11 cellular contexts compared by ENCODE assay signal in the genomic region with DNA sequence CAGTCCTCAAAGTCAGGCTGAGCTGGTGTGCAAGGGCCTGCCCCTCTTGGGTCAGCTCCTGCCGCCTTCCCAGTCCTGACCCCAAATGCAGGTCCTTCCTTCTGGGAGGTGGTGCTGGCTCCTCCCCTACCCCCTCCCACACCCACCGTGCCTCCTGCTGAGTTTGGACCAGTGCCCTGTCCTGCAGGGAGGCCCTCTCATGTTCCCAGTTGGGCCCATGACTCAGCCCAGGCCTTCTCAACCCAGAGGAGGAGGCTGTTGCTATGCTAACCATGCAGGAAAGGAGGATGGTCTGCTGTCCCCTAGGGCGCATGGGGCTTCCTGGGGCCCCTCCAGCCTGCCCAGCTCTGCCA. TPM values are rescaled to one million over a fixed set of nuclear protein-coding genes. Genes with fewer than 3 reads are reported as not detected.
DNase-seq lines count a peak whose midpoint lies in the region; ATAC-seq and TF ChIP-seq lines count a peak whose summit lies in the region.
"Had no signal": no experiment of that assay in that cellular context is flagged by ENCODE, and none has a peak within 500 bp of the region (broad histone marks: within the 10 kb centered on the region; RNA-seq: fewer than 3 reads in every experiment).

No MANE protein-coding gene starts in this region.

- no peak overlapping the region for H3K4me3 ChIP-seq in Loucy (ENCODE audit: low read length, poor library complexity, severe bottlenecking)

- H3K9me2 ChIP-seq in Loucy (replicated peaks; ENCODE audit: low read depth, low read length) = no peaks in the 10 kb centered on the region

- no peaks in the 10 kb centered on the region for H3K27me3 Mint-ChIP-seq in Calu3 (ENCODE audit: unreplicated experiment)
- H3K27me3 Mint-ChIP-seq: activated CD4-positive, alpha-beta T cell treated with anti-CD3 and anti-CD28 coated beads for 36 hours had no signal

- H3K36me3 ChIP-seq in Loucy (ENCODE audit: insufficient read depth, low read length) = no peaks in the 10 kb centered on the region

- DNase-seq in Calu3 (peak; percentile 70), brain pericyte (ENCODE audit: low read depth, low spot score) (peak; percentile 78), omental fat pad (ENCODE audit: low spot score) (no peak), NOMO-1 (lab: John Stamatoyannopoulos, UW; ENCODE audit: unreplicated experiment in 2 of 2) (no peak), globus pallidus (ENCODE audit: low spot score) (no peak), NCI-H510A treated with DMSO at 0.1 percent for 48 hours (lab: John Stamatoyannopoulos, UW) (no peak), NCI-H1105 (lab: John Stamatoyannopoulos, UW) (no peak)
- DNase-seq: activated CD4-positive, alpha-beta T cell treated with anti-CD3 and anti-CD28 coated beads for 36 hours; anterior cingulate cortex; occipital lobe had no signal

- H3K4me2 ChIP-seq in Loucy (ENCODE audit: low read depth, low read length, poor library complexity, severe bottlenecking) = peak overlapping the region; percentile 7

- TF ChIP-seq CTCF in Calu3 (IDR thresholded peaks at IDR 0.05; ENCODE audit: unreplicated experiment) = no peak
- no peak for TF ChIP-seq CTCF in Loucy (conservative IDR thresholded peaks at IDR 0.05; ENCODE audit: low read length)
- no peak for TF ChIP-seq CTCF in omental fat pad (IDR thresholded peaks at IDR 0.05)

- peaks cover 15% of the 10 kb centered on the region for H3K36me3 Mint-ChIP-seq in Calu3 (ENCODE audit: insufficient read depth, unreplicated experiment)

- no peak overlapping the region for H3K27ac Mint-ChIP-seq in Calu3 (ENCODE audit: unreplicated experiment)
- H3K27ac Mint-ChIP-seq: activated CD4-positive, alpha-beta T cell treated with anti-CD3 and anti-CD28 coated beads for 36 hours had no signal

- H3K4me1 Mint-ChIP-seq in Calu3 (ENCODE audit: low read depth, unreplicated experiment) = no peaks in the 10 kb centered on the region

- H3K9me3 ChIP-seq in Loucy (ENCODE audit: insufficient read depth, low read depth, low read length) = no peaks in the 10 kb centered on the region

- H3K4me3 Mint-ChIP-seq in Calu3 (ENCODE audit: low read depth, unreplicated experiment) = no peak overlapping the region
- H3K4me3 Mint-ChIP-seq: activated CD4-positive, alpha-beta T cell treated with anti-CD3 and anti-CD28 coated beads for 36 hours had no signal

- H2AFZ ChIP-seq in Loucy (ENCODE audit: low read length) = no peak overlapping the region

- no peaks in the 10 kb centered on the region for H3F3A ChIP-seq in Loucy (ENCODE audit: low read depth)

- peak overlapping the region; percentile 18 for H3K9ac ChIP-seq in Loucy (ENCODE audit: low read depth, low read length, poor library complexity, severe bottlenecking)

- no peaks in the 10 kb centered on the region for H3K9me3 Mint-ChIP-seq in Calu3 (ENCODE audit: low read depth, unreplicated experiment)

- H3K27me3 ChIP-seq in Loucy (ENCODE audit: insufficient read depth, low read length, poor library complexity, severe bottlenecking) = no peaks in the 10 kb centered on the region

- peaks cover 8% of the 10 kb centered on the region for H3K79me2 ChIP-seq in Loucy (ENCODE audit: insufficient read depth, low read length)

- peaks cover 9% of the 10 kb centered on the region for H3K4me1 ChIP-seq in Loucy (ENCODE audit: insufficient read depth, low read length, poor library complexity, severe bottlenecking)

- BruUV-seq in Calu3 (replicated peaks; lab: Mats Ljungman, UMichigan) = no TSS peak

- CTCF ChIA-PET in Calu3 (lab: Charles Lee) = no interaction called here

- peak; percentile 46 for ATAC-seq in omental fat pad (ENCODE audit: low FRiP score)
- ATAC-seq: activated CD4-positive, alpha-beta T cell treated with anti-CD3 and anti-CD28 coated beads for 36 hours had no signal

- intact Hi-C loops in Calu3 (cut with micrococcal nuclease; ENCODE audit: unreplicated experiment) = no loop called here

- peaks cover 5% of the 10 kb centered on the region for H4K20me1 ChIP-seq in Loucy (ENCODE audit: insufficient read depth, low read length, poor library complexity, severe bottlenecking)

RNA-seq across cellular contexts. Expression of a gene that starts 4.4 kb away (rescaled TPM):
- total RNA-seq in Calu3 (2022) (11.8 and 13.9 TPM in 2 replicates), omental fat pad (1 to 10 TPM; 3.0 to 8.0 (median 6.3) TPM)

RNA-seq across cellular contexts. Expression of a gene that starts 9.8 kb away (rescaled TPM):
- total RNA-seq in Calu3 (2022) (118 and 120 TPM in 2 replicates), omental fat pad (100 to 1,000 TPM; 104 to 121 (median 107) TPM)

RNA-seq across cellular contexts. Expression of a gene that starts 52.4 kb away (rescaled TPM):
- 72.3 and 73.3 TPM in 2 replicates for total RNA-seq in Calu3 (2022)
- 100 to 1,000 TPM; 141 to 262 (median 167) TPM for total RNA-seq in omental fat pad

RNA-seq across cellular contexts. Expression of a gene that starts 59.8 kb away (rescaled TPM):
- 60.2 and 67.6 TPM in 2 replicates for total RNA-seq in Calu3 (2022)
- total RNA-seq in omental fat pad = 10 to 100 TPM in 3 of 4 donors, 1 to 10 TPM in 1; 5.5 to 29.3 (median 13.0) TPM

Comparison
In these comparisons a context has a peak if more than half of its experiments do, and no peak if none do; other contexts are left out.
1. DNase-seq: peak in Calu3 (single experiment) and brain pericyte (single experiment); none in omental fat pad (single experiment), NOMO-1 (0 of 2), globus pallidus (single experiment), NCI-H510A treated with DMSO at 0.1 percent for 48 hours (single experiment) and NCI-H1105 (single experiment).